In genomic region chr7:75738975-75739795, GRCh38 we compare ENCODE assay signal across 1 cellular context.
TF ChIP-seq lines count a peak whose summit lies in the region.

No MANE protein-coding gene starts in this region.

TF ChIP-seq in HEK293, 187 proteins besides CTCF, POLR2A, EP300 and RAD21 (continued from another document):
- TF ChIP-seq, protein P1, sequence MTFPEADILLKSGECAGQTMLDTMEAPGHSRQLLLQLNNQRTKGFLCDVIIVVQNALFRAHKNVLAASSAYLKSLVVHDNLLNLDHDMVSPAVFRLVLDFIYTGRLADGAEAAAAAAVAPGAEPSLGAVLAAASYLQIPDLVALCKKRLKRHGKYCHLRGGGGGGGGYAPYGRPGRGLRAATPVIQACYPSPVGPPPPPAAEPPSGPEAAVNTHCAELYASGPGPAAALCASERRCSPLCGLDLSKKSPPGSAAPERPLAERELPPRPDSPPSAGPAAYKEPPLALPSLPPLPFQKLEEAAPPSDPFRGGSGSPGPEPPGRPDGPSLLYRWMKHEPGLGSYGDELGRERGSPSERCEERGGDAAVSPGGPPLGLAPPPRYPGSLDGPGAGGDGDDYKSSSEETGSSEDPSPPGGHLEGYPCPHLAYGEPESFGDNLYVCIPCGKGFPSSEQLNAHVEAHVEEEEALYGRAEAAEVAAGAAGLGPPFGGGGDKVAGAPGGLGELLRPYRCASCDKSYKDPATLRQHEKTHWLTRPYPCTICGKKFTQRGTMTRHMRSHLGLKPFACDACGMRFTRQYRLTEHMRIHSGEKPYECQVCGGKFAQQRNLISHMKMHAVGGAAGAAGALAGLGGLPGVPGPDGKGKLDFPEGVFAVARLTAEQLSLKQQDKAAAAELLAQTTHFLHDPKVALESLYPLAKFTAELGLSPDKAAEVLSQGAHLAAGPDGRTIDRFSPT (tag by site-specific recombination; IDR thresholded peaks at IDR 0.05), result 0 out of 2 replicates have a peak, but pooled peaks have one; percentile 48
- TF ChIP-seq ZBTB7A (tag by site-specific recombination; IDR thresholded peaks at IDR 0.05; ENCODE audit: low read depth) (no peak), KLF8 (tag by site-specific recombination; IDR thresholded peaks at IDR 0.05) (peak; percentile 58; the same call in 1 of the 2 replicates), ZNF10 (tag by site-specific recombination; IDR thresholded peaks at IDR 0.05) (no peak), BCL11B (tag by site-specific recombination; IDR thresholded peaks at IDR 0.05; ENCODE audit: low read depth) (no peak), ZNF792 (tag by site-specific recombination; IDR thresholded peaks at IDR 0.05) (no peak)
- TF ChIP-seq, protein P2, sequence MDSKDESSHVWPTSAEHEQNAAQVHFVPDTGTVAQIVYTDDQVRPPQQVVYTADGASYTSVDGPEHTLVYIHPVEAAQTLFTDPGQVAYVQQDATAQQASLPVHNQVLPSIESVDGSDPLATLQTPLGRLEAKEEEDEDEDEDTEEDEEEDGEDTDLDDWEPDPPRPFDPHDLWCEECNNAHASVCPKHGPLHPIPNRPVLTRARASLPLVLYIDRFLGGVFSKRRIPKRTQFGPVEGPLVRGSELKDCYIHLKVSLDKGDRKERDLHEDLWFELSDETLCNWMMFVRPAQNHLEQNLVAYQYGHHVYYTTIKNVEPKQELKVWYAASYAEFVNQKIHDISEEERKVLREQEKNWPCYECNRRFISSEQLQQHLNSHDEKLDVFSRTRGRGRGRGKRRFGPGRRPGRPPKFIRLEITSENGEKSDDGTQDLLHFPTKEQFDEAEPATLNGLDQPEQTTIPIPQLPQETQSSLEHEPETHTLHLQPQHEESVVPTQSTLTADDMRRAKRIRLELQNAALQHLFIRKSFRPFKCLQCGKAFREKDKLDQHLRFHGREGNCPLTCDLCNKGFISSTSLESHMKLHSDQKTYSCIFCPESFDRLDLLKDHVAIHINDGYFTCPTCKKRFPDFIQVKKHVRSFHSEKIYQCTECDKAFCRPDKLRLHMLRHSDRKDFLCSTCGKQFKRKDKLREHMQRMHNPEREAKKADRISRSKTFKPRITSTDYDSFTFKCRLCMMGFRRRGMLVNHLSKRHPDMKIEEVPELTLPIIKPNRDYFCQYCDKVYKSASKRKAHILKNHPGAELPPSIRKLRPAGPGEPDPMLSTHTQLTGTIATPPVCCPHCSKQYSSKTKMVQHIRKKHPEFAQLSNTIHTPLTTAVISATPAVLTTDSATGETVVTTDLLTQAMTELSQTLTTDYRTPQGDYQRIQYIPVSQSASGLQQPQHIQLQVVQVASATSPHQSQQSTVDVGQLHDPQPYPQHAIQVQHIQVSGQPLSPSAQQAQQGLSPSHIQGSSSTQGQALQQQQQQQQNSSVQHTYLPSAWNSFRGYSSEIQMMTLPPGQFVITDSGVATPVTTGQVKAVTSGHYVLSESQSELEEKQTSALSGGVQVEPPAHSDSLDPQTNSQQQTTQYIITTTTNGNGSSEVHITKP (tag by site-specific recombination; IDR thresholded peaks at IDR 0.05), result no peak
